26 cellular contexts compared by ENCODE assay signal in the genomic region with DNA sequence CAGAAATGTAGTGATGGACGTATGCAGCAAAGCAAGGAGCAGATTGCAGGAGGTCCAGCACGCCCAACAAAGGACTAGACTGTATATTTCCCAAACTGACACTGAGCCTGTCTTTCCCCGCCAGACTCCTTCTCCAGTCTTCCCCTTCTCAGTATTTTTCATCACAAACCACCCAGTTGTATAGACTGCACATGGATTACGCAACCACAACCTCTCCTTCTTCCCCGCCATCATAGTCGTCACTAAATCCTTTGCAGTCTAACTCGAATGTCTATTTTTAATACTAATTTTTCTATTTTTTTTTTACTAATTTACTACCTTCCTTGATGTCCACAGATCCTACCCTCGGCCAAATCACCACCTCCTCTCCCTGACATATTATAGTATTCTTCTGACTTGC.
"Had no signal": no experiment of that assay in that cellular context is flagged by ENCODE, and none has a peak within 500 bp of the region (broad histone marks: within the 10 kb centered on the region; RNA-seq: fewer than 3 reads in every experiment).

No MANE protein-coding gene starts in this region.

- H3K9ac ChIP-seq: neural progenitor cell had no signal

- FAIRE-seq: endometrium, islet of Langerhans had no signal

- H3K4me2 ChIP-seq: neural progenitor cell had no signal

- H3K4me3 ChIP-seq: esophagus squamous epithelium, heart right ventricle, left lung, neural progenitor cell, prostate gland, right atrium auricular region, sigmoid colon, stomach, thyroid gland, vagina had no signal

- ATAC-seq: effector memory CD8-positive, alpha-beta T cell; heart right ventricle; left cardiac atrium; left lung; naive thymus-derived CD4-positive, alpha-beta T cell; stimulated activated effector memory CD8-positive, alpha-beta T cell treated with anti-CD3 and anti-CD28 coated beads, Interleukin-12 subunit alpha, Interleukin-12 subunit beta, amount 100 ng/mL, for 72 hours had no signal

- DNase-seq: effector memory CD8-positive, alpha-beta T cell; erythroblast; esophagus squamous epithelium; foreskin melanocyte; glutamatergic neuron; heart right ventricle; hippocampal formation; left cardiac atrium; left lung; mesenchymal stem cell; midbrain; naive thymus-derived CD4-positive, alpha-beta T cell; sigmoid colon; stimulated activated CD4-positive, alpha-beta T cell treated with anti-CD3 and anti-CD28 coated beads, Interleukin-2, amount 100 ng/mL, for 24 hours; stimulated activated CD4-positive, alpha-beta T cell treated with anti-CD3 and anti-CD28 coated beads, Interleukin-4, amount 100 ng/mL, for 24 hours; stimulated activated naive CD4-positive, alpha-beta T cell treated with Interleukin-2 at 50 U/mL for 16 hours; stomach; thyroid gland; trophoblast cell had no signal

- H2AFZ ChIP-seq: neural progenitor cell had no signal

- H3K36me3 ChIP-seq: esophagus squamous epithelium, heart right ventricle, left lung, neural progenitor cell, prostate gland, right atrium auricular region, sigmoid colon, stomach, thyroid gland, vagina had no signal

- H3K4me1 ChIP-seq: esophagus squamous epithelium, heart right ventricle, left lung, neural progenitor cell, prostate gland, right atrium auricular region, sigmoid colon, stomach, thyroid gland, vagina had no signal

- H3K27ac ChIP-seq: esophagus squamous epithelium, heart right ventricle, left lung, neural progenitor cell, prostate gland, right atrium auricular region, sigmoid colon, stomach, thyroid gland, vagina had no signal

- H3K9me3 ChIP-seq: prostate gland, thyroid gland had no signal

- H3K27me3 ChIP-seq: esophagus squamous epithelium, heart right ventricle, left lung, neural progenitor cell, right atrium auricular region, sigmoid colon, stomach, thyroid gland, vagina had no signal
